In genomic region chr11:10051868-10052586, GRCh38 we compare ENCODE assay signal across 16 cellular contexts.
DNase-seq lines count a peak whose midpoint lies in the region; ATAC-seq and TF ChIP-seq lines count a peak whose summit lies in the region.
"Had no signal": no experiment of that assay in that cellular context is flagged by ENCODE, and none has a peak within 500 bp of the region (broad histone marks: within the 10 kb centered on the region; RNA-seq: fewer than 3 reads in every experiment).

No MANE protein-coding gene starts in this region.

- peak overlapping the region; percentile 33 for H3K27ac Mint-ChIP-seq in osteocyte (ENCODE audit: unreplicated experiment)
- H3K27ac Mint-ChIP-seq in nephron progenitor cell: no peak overlapping the region
- H3K27ac Mint-ChIP-seq: CD14-positive monocyte had no signal

- H3K4me1 Mint-ChIP-seq in osteocyte (ENCODE audit: unreplicated experiment) (peaks cover 34% of the 10 kb centered on the region), nephron progenitor cell (no peaks in the 10 kb centered on the region)

- 79 to 80% methylated on average over 4 of the region's 4 CpGs for WGBS in lower leg skin, 2 donors

- no peak overlapping the region for H3K9ac ChIP-seq in adipocyte (ENCODE audit: low read length)
- H3K9ac ChIP-seq: KMS-11 had no signal

- TF ChIP-seq POLR2A in lower leg skin (IDR thresholded peaks at IDR 0.05): no peak

- H3K36me3 Mint-ChIP-seq in osteocyte (ENCODE audit: unreplicated experiment): peaks cover 4% of the 10 kb centered on the region
- peaks cover 15% of the 10 kb centered on the region for H3K36me3 Mint-ChIP-seq in nephron progenitor cell (ENCODE audit: low read depth)

- peaks cover 7% of the 10 kb centered on the region for H3K9me3 ChIP-seq in adipocyte (ENCODE audit: control insufficient read depth, low read length)

- intact Hi-C loops in lower leg skin (cut with DNase I; ENCODE audit: low total_unique reads): no loop called here

- peak; percentile 23 for DNase-seq in EL
- DNase-seq in adipocyte (ENCODE audit: low read depth): peak; percentile 19
- DNase-seq in fibroblast of peridontal ligament (ENCODE audit: extremely low read depth): peak; percentile 18
- no peak for DNase-seq in osteocyte (ENCODE audit: extremely low spot score, unreplicated experiment)
- DNase-seq in nephron progenitor cell: no peak
- no peak for DNase-seq in lower leg skin (ENCODE audit: low spot score in 2 of 2)
- DNase-seq in Kasumi-1 (lab: John Stamatoyannopoulos, UW): no peak
- DNase-seq: DMS79, GDM1, GOT3, NCI-H2029 treated with DMSO at 0.1 percent for 48 hours, NCI-H510A, SHP77 treated with DMSO at 0.1 percent for 48 hours had no signal

- no peak for TF ChIP-seq CTCF in osteocyte (IDR thresholded peaks at IDR 0.05)
- TF ChIP-seq CTCF in nephron progenitor cell (IDR thresholded peaks at IDR 0.05): no peak
- no peak for TF ChIP-seq CTCF in lower leg skin (IDR thresholded peaks at IDR 0.05)

- no peak overlapping the region for H3K4me3 Mint-ChIP-seq in osteocyte (ENCODE audit: unreplicated experiment)
- no peak overlapping the region for H3K4me3 Mint-ChIP-seq in nephron progenitor cell
- H3K4me3 Mint-ChIP-seq: CD14-positive monocyte had no signal

- no peaks in the 10 kb centered on the region for H3K36me3 ChIP-seq in adipocyte (ENCODE audit: control insufficient read depth, insufficient read depth, low read length, severe bottlenecking)

- no peaks in the 10 kb centered on the region for H3K4me1 ChIP-seq in adipocyte (ENCODE audit: control insufficient read depth, insufficient read depth, low read length)

- no peaks in the 10 kb centered on the region for H3K27me3 ChIP-seq in adipocyte (replicated peaks; ENCODE audit: control insufficient read depth, insufficient read depth, low read length)

- H3K27me3 Mint-ChIP-seq in osteocyte (ENCODE audit: unreplicated experiment): no peaks in the 10 kb centered on the region
- no peaks in the 10 kb centered on the region for H3K27me3 Mint-ChIP-seq in nephron progenitor cell (ENCODE audit: low read depth, poor library complexity)

- H3K9me3 Mint-ChIP-seq in osteocyte (ENCODE audit: unreplicated experiment): peaks cover 2% of the 10 kb centered on the region
- peaks cover 24% of the 10 kb centered on the region for H3K9me3 Mint-ChIP-seq in nephron progenitor cell

- no peak for ATAC-seq in GM18520 (IDR thresholded peaks at IDR 0.05; ENCODE audit: unreplicated experiment)

- no peak overlapping the region for H3K4me3 ChIP-seq in adipocyte (ENCODE audit: low read length)
- H3K4me3 ChIP-seq in lower leg skin (ENCODE audit: low read depth, poor library complexity, severe bottlenecking): no peak overlapping the region

Comparison
In these comparisons a context has a peak if more than half of its experiments do, and no peak if none do; other contexts are left out.
1. DNase-seq: peak in EL (single experiment), adipocyte (single experiment) and fibroblast of peridontal ligament (single experiment); none in osteocyte (single experiment), nephron progenitor cell (single experiment), lower leg skin (0 of 2) and Kasumi-1 (0 of 2).